26 cellular contexts compared by ENCODE assay signal in genomic region chr22:23682827-23683355, GRCh38. TPM values are rescaled to one million over a fixed set of nuclear protein-coding genes. Genes with fewer than 3 reads are reported as not detected.
"Had no signal": no experiment of that assay in that cellular context is flagged by ENCODE, and none has a peak within 500 bp of the region (broad histone marks: within the 10 kb centered on the region; RNA-seq: fewer than 3 reads in every experiment).

No MANE protein-coding gene starts in this region.

- H3K27ac ChIP-seq: adrenal gland, breast epithelium, esophagus squamous epithelium, lower lobe of right lung, right atrium auricular region, SJSA1, upper lobe of right lung, WERI-Rb-1 had no signal

- H3K27me3 ChIP-seq: adrenal gland, breast epithelium, esophagus squamous epithelium, right atrium auricular region, SJSA1, upper lobe of right lung had no signal

- H3K36me3 ChIP-seq: adrenal gland, breast epithelium, right atrium auricular region had no signal

- H3K9me3 ChIP-seq: adrenal gland, breast epithelium, esophagus squamous epithelium, lower lobe of right lung, right atrium auricular region, SJSA1, upper lobe of right lung had no signal

- DNase-seq: activated CD4-positive, alpha-beta T cell treated with anti-CD3 and anti-CD28 coated beads for 36 hours; activated CD4-positive, alpha-beta T cell treated with anti-CD3 and anti-CD28 coated beads, Interleukin-2, amount 50 U/mL, for 48 hours; activated CD8-positive, alpha-beta memory T cell treated with anti-CD3 and anti-CD28 coated beads, Interleukin-2, amount 10 ng/mL, durations not matched to agents 7 days and 5 days; activated naive CD4-positive, alpha-beta T cell treated with anti-CD3 and anti-CD28 coated beads, Interleukin-2, amount 50 U/mL, for 16 hours; activated T-cell treated with anti-CD3 and anti-CD28 coated beads, Interleukin-2, amount 50 U/mL, for 1 hour; cerebellar nuclear complex; effector CD8-positive, alpha-beta T cell; esophagus squamous epithelium; hippocampal formation; left colon; lower lobe of right lung; occipital lobe; small intestine; stimulated activated CD4-positive, alpha-beta T cell treated with anti-CD3 and anti-CD28 coated beads, Interleukin-4, amount 100 ng/mL, for 1 hour; WERI-Rb-1 had no signal

- H3K4me1 Mint-ChIP-seq: activated CD4-positive, alpha-beta T cell treated with anti-CD3 and anti-CD28 coated beads for 36 hours had no signal

- H3K9me3 Mint-ChIP-seq: activated T-helper 2 cell treated with anti-CD3 and anti-CD28 coated beads, Interferon-gamma antibody, Interleukin-2, Interleukin-4, amounts not matched to agents 10 μg/mL and 5 μg/mL and 100 μg/mL, durations not matched to agents 14 hours and 24 hours and 36 hours; nephron; stimulated activated memory B cell treated with anti-CD40 and anti-IgM and Interleukin-4, amounts not matched to agents 10 μg/mL and 1 μg/mL and 100 μg/mL, for 72 hours had no signal

- H3K27me3 Mint-ChIP-seq: activated CD4-positive, alpha-beta T cell treated with anti-CD3 and anti-CD28 coated beads for 36 hours; activated CD8-positive, alpha-beta memory T cell treated with anti-CD3 and anti-CD28 coated beads, Interleukin-2, amount 10 ng/mL, durations not matched to agents 7 days and 5 days; progenitor cell of endocrine pancreas; stimulated activated memory B cell treated with anti-CD40 and anti-IgM and Interleukin-4, amounts not matched to agents 10 μg/mL and 1 μg/mL and 100 μg/mL, for 72 hours had no signal

- H3K4me3 Mint-ChIP-seq: activated CD4-positive, alpha-beta T cell treated with anti-CD3 and anti-CD28 coated beads for 36 hours; activated CD8-positive, alpha-beta memory T cell treated with anti-CD3 and anti-CD28 coated beads, Interleukin-2, amount 10 ng/mL, durations not matched to agents 7 days and 5 days; nephron; stimulated activated memory B cell treated with anti-CD40 and anti-IgM and Interleukin-4, amounts not matched to agents 10 μg/mL and 1 μg/mL and 100 μg/mL, for 72 hours had no signal

- H3K4me1 ChIP-seq: breast epithelium, esophagus squamous epithelium, lower lobe of right lung, SJSA1, upper lobe of right lung had no signal

- H3K4me3 ChIP-seq: adrenal gland, breast epithelium, esophagus squamous epithelium, lower lobe of right lung, right atrium auricular region, SJSA1, upper lobe of right lung had no signal

- H3K27ac Mint-ChIP-seq: activated CD8-positive, alpha-beta memory T cell treated with anti-CD3 and anti-CD28 coated beads, Interleukin-2, amount 10 ng/mL, durations not matched to agents 7 days and 5 days; activated T-helper 2 cell treated with anti-CD3 and anti-CD28 coated beads, Interferon-gamma antibody, Interleukin-2, Interleukin-4, amounts not matched to agents 10 μg/mL and 5 μg/mL and 100 μg/mL, durations not matched to agents 14 hours and 24 hours and 36 hours; progenitor cell of endocrine pancreas; stimulated activated memory B cell treated with anti-CD40 and anti-IgM and Interleukin-4, amounts not matched to agents 10 μg/mL and 1 μg/mL and 100 μg/mL, for 72 hours had no signal

- ATAC-seq: activated CD4-positive, alpha-beta T cell treated with anti-CD3 and anti-CD28 coated beads for 36 hours; activated CD8-positive, alpha-beta memory T cell treated with anti-CD3 and anti-CD28 coated beads, Interleukin-2, amount 10 ng/mL, durations not matched to agents 7 days and 5 days; left colon; lower lobe of right lung; stimulated activated memory B cell treated with anti-CD40 and anti-IgM and Interleukin-4, amounts not matched to agents 10 μg/mL and 1 μg/mL and 100 μg/mL, for 72 hours; upper lobe of right lung had no signal

RNA-seq across cellular contexts. Expression of gene RGL4, which starts 7.9 kb away (rescaled TPM):
- total RNA-seq: astrocyte, esophagus squamous epithelium, glomerular endothelial cell, left colon, occipital lobe, right atrium auricular region, SJSA1 had no signal

RNA-seq across cellular contexts. Expression of gene DRICH1, which starts 50.8 kb away (rescaled TPM):
- total RNA-seq: astrocyte, glomerular endothelial cell, right atrium auricular region, SJSA1 had no signal
